12 cellular contexts compared by ENCODE assay signal in genomic region chr15:44734839-44735481, GRCh38. TPM values are rescaled to one million over a fixed set of nuclear protein-coding genes. Genes with fewer than 3 reads are reported as not detected.
DNase-seq lines count a peak whose midpoint lies in the region; ATAC-seq, FAIRE-seq and TF ChIP-seq lines count a peak whose summit lies in the region.
"Had no signal": no experiment of that assay in that cellular context is flagged by ENCODE, and none has a peak within 500 bp of the region (broad histone marks: within the 10 kb centered on the region; RNA-seq: fewer than 3 reads in every experiment).

No MANE protein-coding gene starts in this region.

- H3K27me3 Mint-ChIP-seq in CD14-positive monocyte (ENCODE audit: low read depth in 3 of 3): peaks cover 0 to 3% (median 0%) of the 10 kb centered on the region in 3 donors
- no peaks in the 10 kb centered on the region for H3K27me3 Mint-ChIP-seq in activated naive CD8-positive, alpha-beta T cell treated with anti-CD3 and anti-CD28 coated beads, Interleukin-2, amount 10 ng/mL, durations not matched to agents 7 days and 5 days
- H3K27me3 Mint-ChIP-seq in natural killer cell treated with Interleukin-12 subunit alpha and Interleukin-12 subunit beta and Interleukin-15 and Interleukin-18, amount 100 ng/mL, for 72 hours: no peaks in the 10 kb centered on the region

- intact Hi-C loops in CD14-positive monocyte (cut with micrococcal nuclease): loop anchor here (2.0 to 5.0 kb wide), 2 partner anchors 72 to 73 kb away; partner anchors contain the start of gene SPG11 (in 2 of the 2)

- H3K36me3 Mint-ChIP-seq in CD14-positive monocyte: peaks cover 8 to 16% of the 10 kb centered on the region in 2 donors
- H3K36me3 Mint-ChIP-seq in activated naive CD8-positive, alpha-beta T cell treated with anti-CD3 and anti-CD28 coated beads, Interleukin-2, amount 10 ng/mL, durations not matched to agents 7 days and 5 days: peaks cover 18% of the 10 kb centered on the region
- no peaks in the 10 kb centered on the region for H3K36me3 Mint-ChIP-seq in natural killer cell treated with Interleukin-12 subunit alpha and Interleukin-12 subunit beta and Interleukin-15 and Interleukin-18, amount 100 ng/mL, for 72 hours

- H3K27ac Mint-ChIP-seq in CD14-positive monocyte: peak overlapping the region; percentile 90 to 98 (median 96)
- peak overlapping the region; percentile 97 for H3K27ac Mint-ChIP-seq in activated naive CD8-positive, alpha-beta T cell treated with anti-CD3 and anti-CD28 coated beads, Interleukin-2, amount 10 ng/mL, durations not matched to agents 7 days and 5 days
- H3K27ac Mint-ChIP-seq in natural killer cell treated with Interleukin-12 subunit alpha and Interleukin-12 subunit beta and Interleukin-15 and Interleukin-18, amount 100 ng/mL, for 72 hours: peak overlapping the region; percentile 93 to 94

- no peak for DNase-seq in CD14-positive monocyte (ENCODE audit: low spot score)
- no peak for DNase-seq in GM18507 (ENCODE audit: extremely low spot score, insufficient read length, low read depth)
- DNase-seq in activated naive CD8-positive, alpha-beta T cell treated with anti-CD3 and anti-CD28 coated beads, Interleukin-2, amount 10 ng/mL, durations not matched to agents 7 days and 5 days: no peak
- no peak for DNase-seq in natural killer cell treated with Interleukin-12 subunit alpha and Interleukin-12 subunit beta and Interleukin-15 and Interleukin-18, amount 100 ng/mL, for 72 hours (ENCODE audit: low spot score)
- DNase-seq in NCI-H748 treated with DMSO at 0.1 percent for 48 hours (lab: John Stamatoyannopoulos, UW): no peak
- no peak for DNase-seq in middle frontal gyrus (ENCODE audit: extremely low spot score, low spot score)
- no peak for DNase-seq in substantia nigra (lab: John Stamatoyannopoulos, UW)
- no peak for DNase-seq in NCI-H2171 treated with DMSO at 0.1 percent for 48 hours (lab: John Stamatoyannopoulos, UW)
- DNase-seq: amygdala had no signal

- peaks cover 0 to 1% (median 0%) of the 10 kb centered on the region in 7 donors for H3K9me3 Mint-ChIP-seq in CD14-positive monocyte
- no peaks in the 10 kb centered on the region for H3K9me3 Mint-ChIP-seq in activated naive CD8-positive, alpha-beta T cell treated with anti-CD3 and anti-CD28 coated beads, Interleukin-2, amount 10 ng/mL, durations not matched to agents 7 days and 5 days
- H3K9me3 Mint-ChIP-seq in natural killer cell treated with Interleukin-12 subunit alpha and Interleukin-12 subunit beta and Interleukin-15 and Interleukin-18, amount 100 ng/mL, for 72 hours: no peaks in the 10 kb centered on the region

- H3K4me1 Mint-ChIP-seq in CD14-positive monocyte: peaks cover 45% of the 10 kb centered on the region
- H3K4me1 Mint-ChIP-seq in activated naive CD8-positive, alpha-beta T cell treated with anti-CD3 and anti-CD28 coated beads, Interleukin-2, amount 10 ng/mL, durations not matched to agents 7 days and 5 days: peaks cover 58% of the 10 kb centered on the region
- H3K4me1 Mint-ChIP-seq in natural killer cell treated with Interleukin-12 subunit alpha and Interleukin-12 subunit beta and Interleukin-15 and Interleukin-18, amount 100 ng/mL, for 72 hours (ENCODE audit: low read depth in 2 of 2): peaks cover 33 to 47% of the 10 kb centered on the region in 2 donors

- POLR2A ChIA-PET in activated naive CD8-positive, alpha-beta T cell treated with anti-CD3 and anti-CD28 coated beads, Interleukin-2, amount 10 ng/mL, durations not matched to agents 7 days and 5 days (lab: Charles Lee): interaction anchor here (0.6 to 22.5 kb wide), 7 partner anchors 17 to 156 kb away, joined by 3 to 1864 read pairs (median 23); partner anchors contain the start of genes B2M, PATL2 and SPG11

- H3K4me3 Mint-ChIP-seq in CD14-positive monocyte: peak overlapping the region; percentile 51 to 83
- peak overlapping the region; percentile 88 for H3K4me3 Mint-ChIP-seq in activated naive CD8-positive, alpha-beta T cell treated with anti-CD3 and anti-CD28 coated beads, Interleukin-2, amount 10 ng/mL, durations not matched to agents 7 days and 5 days
- H3K4me3 Mint-ChIP-seq in natural killer cell treated with Interleukin-12 subunit alpha and Interleukin-12 subunit beta and Interleukin-15 and Interleukin-18, amount 100 ng/mL, for 72 hours: peak overlapping the region; percentile 87

- FAIRE-seq in GM18507 (lab: Jason Lieb, UNC): peak; percentile 9
- FAIRE-seq: endometrium had no signal

- no peak for ATAC-seq in activated naive CD8-positive, alpha-beta T cell treated with anti-CD3 and anti-CD28 coated beads, Interleukin-2, amount 10 ng/mL, durations not matched to agents 7 days and 5 days (ENCODE audit: low read depth)
- ATAC-seq in natural killer cell treated with Interleukin-12 subunit alpha and Interleukin-12 subunit beta and Interleukin-15 and Interleukin-18, amount 100 ng/mL, for 72 hours: peak in 1 of 2 donors; percentile 57

- TF ChIP-seq CTCF in CD14-positive monocyte (IDR thresholded peaks at IDR 0.05): no peak

- H3K27ac ChIP-seq in substantia nigra (ENCODE audit: low read depth, low read length, poor library complexity, severe bottlenecking): no peak overlapping the region
- H3K27ac ChIP-seq: VCaP had no signal

RNA-seq across cellular contexts. Expression of gene TRIM69, which starts 1.4 kb away (rescaled TPM):
- polyA plus RNA-seq in CD14-positive monocyte: 10 to 100 TPM; 15.8 to 18.2 TPM
- total RNA-seq in activated naive CD8-positive, alpha-beta T cell treated with anti-CD3 and anti-CD28 coated beads, Interleukin-2, amount 10 ng/mL, durations not matched to agents 7 days and 5 days: 10 to 100 TPM; 55.7 to 59.3 TPM
- 10 to 100 TPM; 28.8 to 33.9 TPM for total RNA-seq in natural killer cell treated with Interleukin-12 subunit alpha and Interleukin-12 subunit beta and Interleukin-15 and Interleukin-18, amount 100 ng/mL, for 72 hours

RNA-seq across cellular contexts. Expression of gene B2M, which starts 23.6 kb away (rescaled TPM):
- over 10,000 TPM; 28,259 to 28,278 TPM for polyA plus RNA-seq in CD14-positive monocyte
- 1,000 to 10,000 TPM; 7,848 to 8,493 TPM for total RNA-seq in activated naive CD8-positive, alpha-beta T cell treated with anti-CD3 and anti-CD28 coated beads, Interleukin-2, amount 10 ng/mL, durations not matched to agents 7 days and 5 days
- 1,000 to 10,000 TPM; 2,989 to 7,967 TPM for total RNA-seq in natural killer cell treated with Interleukin-12 subunit alpha and Interleukin-12 subunit beta and Interleukin-15 and Interleukin-18, amount 100 ng/mL, for 72 hours

RNA-seq across cellular contexts. Expression of gene PATL2, which starts 23.8 kb away (rescaled TPM):
- polyA plus RNA-seq in CD14-positive monocyte: 1 to 10 TPM; 1.8 to 1.9 TPM
- total RNA-seq in activated naive CD8-positive, alpha-beta T cell treated with anti-CD3 and anti-CD28 coated beads, Interleukin-2, amount 10 ng/mL, durations not matched to agents 7 days and 5 days: 10 to 100 TPM; 55.2 TPM
- total RNA-seq in natural killer cell treated with Interleukin-12 subunit alpha and Interleukin-12 subunit beta and Interleukin-15 and Interleukin-18, amount 100 ng/mL, for 72 hours: 10 to 100 TPM; 13.0 to 19.1 TPM
- polyA plus RNA-seq: neural cell had no signal
